ENCODE assay signal across 8 cellular contexts in the genomic region with DNA sequence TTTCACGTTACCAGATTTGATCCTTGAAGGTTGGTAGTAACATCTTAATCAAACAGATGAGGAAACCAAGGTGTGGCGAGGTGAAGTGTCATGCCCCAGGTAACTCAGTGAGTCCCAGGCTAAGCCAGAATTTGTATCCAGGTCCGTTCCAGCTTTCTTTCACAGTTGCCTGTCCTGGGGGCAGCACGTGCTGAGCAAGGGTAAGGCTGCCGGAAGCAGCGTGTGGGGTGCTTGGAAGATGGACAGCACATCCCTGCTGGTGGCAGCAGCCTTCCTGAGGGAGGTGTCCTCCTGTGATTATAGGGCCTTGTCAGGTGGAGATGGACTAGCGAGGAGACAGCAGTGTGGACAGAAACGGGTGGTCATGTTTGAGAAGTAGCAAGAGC. TPM values are rescaled to one million over a fixed set of nuclear protein-coding genes. Genes with fewer than 3 reads are reported as not detected.
DNase-seq lines count a peak whose midpoint lies in the region; ATAC-seq and TF ChIP-seq lines count a peak whose summit lies in the region.

No MANE protein-coding gene starts in this region.

- peaks cover 44% of the 10 kb centered on the region for H3K4me1 ChIP-seq in ES-I3 (ENCODE audit: insufficient read depth, low read length)

- no peak for DNase-seq in T-cell
- DNase-seq in fibroblast of the aortic adventitia (ENCODE audit: low read depth) = no peak
- no peak for DNase-seq in skeletal muscle cell (ENCODE audit: low read depth)
- no peak for DNase-seq in NK-92 treated with Interleukin-12 subunit alpha and Interleukin-12 subunit beta, amount 100 ng/mL, for 24 hours (lab: John Stamatoyannopoulos, UW)
- DNase-seq in DMS53 (lab: John Stamatoyannopoulos, UW) = no peak
- DNase-seq in erythroblast (lab: John Stamatoyannopoulos, UW) = no peak
- no peak for DNase-seq in activated gamma-delta T cell treated with Interleukin-2 at 50 U/mL for 16 hours

- CTCF ChIA-PET in T-cell (lab: Charles Lee) = interaction anchor here in 1 of 2 donors (0.6 kb wide), 1 partner anchor 76 kb away, joined by 4 read pairs; no protein-coding TSS in a partner anchor

- H3K9ac ChIP-seq in ES-I3 (ENCODE audit: low read depth, low read length) = peak overlapping the region; percentile 31; the same call in 1 of the 2 replicates

- H3K4me3 ChIP-seq in fibroblast of the aortic adventitia (ENCODE audit: low read depth, low read length) (peak overlapping the region; percentile 96), skeletal muscle cell (ENCODE audit: low read depth, low read length) (peak overlapping the region; percentile 97)

- H3K27ac Mint-ChIP-seq in T-cell = peak overlapping the region in 1 of 2 donors; percentile 28

- no peaks in the 10 kb centered on the region for H3K27me3 Mint-ChIP-seq in T-cell

- no peak for ATAC-seq in T-cell (replicated peaks in 1 of 4)

- no peak for TF ChIP-seq POLR2A in erythroblast (IDR thresholded peaks at IDR 0.05; ENCODE audit: low read length)

- no peak for TF ChIP-seq CTCF in fibroblast of the aortic adventitia (IDR thresholded peaks at IDR 0.05; ENCODE audit: insufficient read depth, low read length)

- no peaks in the 10 kb centered on the region for H3K9me3 ChIP-seq in ES-I3 (ENCODE audit: control insufficient read depth, insufficient read depth, low read length)

- peaks cover 22 to 29% (median 25%) of the 10 kb centered on the region in 3 donors for H3K4me1 Mint-ChIP-seq in T-cell

- peak overlapping the region; percentile 46 to 89 (median 85) for H3K4me3 Mint-ChIP-seq in T-cell

- POLR2A ChIA-PET in T-cell (lab: Charles Lee) = no interaction called here

- H3K36me3 Mint-ChIP-seq in T-cell = no peaks in the 10 kb centered on the region

- no peaks in the 10 kb centered on the region for H3K9me3 Mint-ChIP-seq in T-cell

- no peaks in the 10 kb centered on the region for H3K36me3 ChIP-seq in ES-I3 (ENCODE audit: insufficient read depth, low read length)

RNA-seq across cellular contexts. Expression of gene TRIOBP, which starts 50.9 kb away (rescaled TPM):
- 10 to 100 TPM; 14.5 to 36.8 (median 31.1) TPM for total RNA-seq in T-cell
- total RNA-seq in fibroblast of the aortic adventitia (ENCODE audit: low replicate concordance) = 150 and 151 TPM in 2 replicates
